In genomic region chr1:181936269-181936668, GRCh38 we compare ENCODE assay signal across 9 cellular contexts.
DNase-seq lines count a peak whose midpoint lies in the region; ATAC-seq and TF ChIP-seq lines count a peak whose summit lies in the region.
"Had no signal": no experiment of that assay in that cellular context is flagged by ENCODE, and none has a peak within 500 bp of the region (broad histone marks: within the 10 kb centered on the region; RNA-seq: fewer than 3 reads in every experiment).

No MANE protein-coding gene starts in this region.

- peak; percentile 81 to 83 for ATAC-seq in activated naive CD4-positive, alpha-beta T cell treated with anti-CD3 and anti-CD28 coated beads, Interleukin-2, amount 50 U/mL, for 72 hours
- ATAC-seq in GM21825 (IDR thresholded peaks at IDR 0.05; ENCODE audit: unreplicated experiment) (peak; percentile 28), HG03354 (IDR thresholded peaks at IDR 0.05; ENCODE audit: poor library complexity, severe bottlenecking, unreplicated experiment) (peak; percentile 41), upper lobe of left lung (ENCODE audit: low FRiP score in 2 of 2) (peak; percentile 39 to 43)

- no peak overlapping the region for H3K27ac Mint-ChIP-seq in activated naive CD4-positive, alpha-beta T cell treated with anti-CD3 and anti-CD28 coated beads, Interleukin-2, amount 50 U/mL, for 72 hours
- H3K27ac Mint-ChIP-seq: dendritic cell treated with granulocyte-macrophage colony-stimulating factor and Interleukin-4, amounts not matched to agents 40 ng/mL and 50 ng/mL, for 4 days had no signal

- no peak overlapping the region for H3K4me3 ChIP-seq in upper lobe of left lung
- no peak overlapping the region for H3K4me3 ChIP-seq in ovary

- 89 to 94% methylated on average over 2 of the region's 2 CpGs for WGBS in upper lobe of left lung, 2 donors
- 93 to 97% (median 97%) methylated on average over 2 of the region's 2 CpGs for WGBS in ovary, 3 donors

- H3K27ac ChIP-seq in upper lobe of left lung (no peak overlapping the region), ovary (no peak overlapping the region)

- DNase-seq in activated naive CD4-positive, alpha-beta T cell treated with anti-CD3 and anti-CD28 coated beads, Interleukin-2, amount 50 U/mL, for 72 hours (ENCODE audit: low spot score in 2 of 2), result peak in 1 of 2 donors; percentile 18
- DNase-seq in activated naive CD4-positive, alpha-beta T cell treated with anti-CD3 and anti-CD28 coated beads, Interleukin-2, amount 50 U/mL, for 16 hours, result no peak
- no peak for DNase-seq in upper lobe of left lung
- no peak for DNase-seq in glomerular visceral epithelial cell (ENCODE audit: extremely low spot score)
- DNase-seq in NCI-H226, result no peak
- DNase-seq in ovary, result no peak

- TF ChIP-seq CTCF in upper lobe of left lung (IDR thresholded peaks at IDR 0.05), result no peak
- no peak for TF ChIP-seq CTCF in ovary (IDR thresholded peaks at IDR 0.05)

- TF ChIP-seq POLR2A in upper lobe of left lung (IDR thresholded peaks at IDR 0.05) (no peak), ovary (IDR thresholded peaks at IDR 0.05) (no peak)

- H3K4me1 ChIP-seq in upper lobe of left lung, result no peaks in the 10 kb centered on the region
- no peaks in the 10 kb centered on the region for H3K4me1 ChIP-seq in ovary (ENCODE audit: insufficient read depth)

- intact Hi-C loops in ovary (cut with DNase I), result no loop called here

- no peak for TF ChIP-seq EP300 in upper lobe of left lung (IDR thresholded peaks at IDR 0.05)
- TF ChIP-seq EP300 in ovary (IDR thresholded peaks at IDR 0.05), result no peak

- H3K36me3 ChIP-seq in upper lobe of left lung (no peaks in the 10 kb centered on the region), ovary (no peaks in the 10 kb centered on the region)

- H3K9me3 Mint-ChIP-seq in activated naive CD4-positive, alpha-beta T cell treated with anti-CD3 and anti-CD28 coated beads, Interleukin-2, amount 50 U/mL, for 72 hours, result no peaks in the 10 kb centered on the region
- H3K9me3 Mint-ChIP-seq: dendritic cell treated with granulocyte-macrophage colony-stimulating factor and Interleukin-4, amounts not matched to agents 40 ng/mL and 50 ng/mL, for 4 days had no signal

- no peaks in the 10 kb centered on the region for H3K36me3 Mint-ChIP-seq in activated naive CD4-positive, alpha-beta T cell treated with anti-CD3 and anti-CD28 coated beads, Interleukin-2, amount 50 U/mL, for 72 hours

- H3K27me3 ChIP-seq in upper lobe of left lung (no peaks in the 10 kb centered on the region), ovary (no peaks in the 10 kb centered on the region)

- H3K9me3 ChIP-seq in upper lobe of left lung (no peaks in the 10 kb centered on the region), ovary (no peaks in the 10 kb centered on the region)

Comparison
In these comparisons a context has a peak if more than half of its experiments do, and no peak if none do; other contexts are left out.
1. ATAC-seq: peak in every context shown above with its lines; median percentile 82 in activated naive CD4-positive, alpha-beta T cell treated with anti-CD3 and anti-CD28 coated beads, Interleukin-2, amount 50 U/mL, for 72 hours; 41 in HG03354; 41 in upper lobe of left lung; 28 in GM21825.